1 cellular context compared by ENCODE assay signal in the genomic region with DNA sequence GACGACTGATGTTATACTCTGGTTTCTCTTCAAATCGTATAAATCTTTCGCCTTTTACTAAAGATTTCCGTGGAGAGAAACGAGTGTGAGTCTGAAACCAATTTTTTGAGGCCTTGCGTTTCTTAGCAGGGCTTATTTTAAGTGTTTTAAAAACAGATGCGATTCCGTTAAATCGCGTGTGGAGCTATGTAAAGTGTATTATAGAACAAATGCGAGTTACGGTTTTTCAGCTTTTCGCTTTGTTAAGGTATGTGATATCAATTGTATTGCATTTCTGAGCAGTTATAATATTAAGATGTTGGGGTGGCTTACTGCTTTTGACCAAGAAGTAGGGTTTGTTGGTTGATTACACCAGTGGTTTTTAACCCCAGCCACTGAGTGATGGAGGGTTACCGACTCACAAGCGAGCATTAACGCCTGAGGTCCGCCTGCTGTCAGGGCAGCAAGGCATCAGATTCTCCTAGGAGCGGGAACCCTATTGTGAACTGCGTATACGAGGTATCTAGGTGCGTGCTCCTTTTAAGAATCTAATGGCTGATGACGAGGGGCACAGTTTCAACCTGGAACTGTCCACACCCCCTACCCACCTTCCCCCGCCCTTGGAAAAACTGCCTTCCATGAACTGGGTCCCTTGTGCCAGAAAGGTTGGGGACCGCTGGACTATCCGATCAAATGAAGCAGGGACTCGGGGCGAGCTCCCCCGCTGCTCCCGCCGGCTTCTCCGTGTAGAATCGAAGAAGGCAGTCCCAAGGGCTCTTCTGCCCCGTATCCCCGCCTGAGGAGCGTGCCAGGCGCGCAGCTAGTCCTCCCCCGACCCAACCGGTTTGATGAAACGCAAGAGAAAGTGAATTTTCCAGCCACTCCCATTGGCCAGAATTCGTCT.
TF ChIP-seq lines count a peak whose summit lies in the region.

No MANE protein-coding gene starts in this region.

TF ChIP-seq in HEK293, 187 proteins besides CTCF, POLR2A, EP300 and RAD21 (continued from another document and continues in another):
- TF ChIP-seq, protein P1, sequence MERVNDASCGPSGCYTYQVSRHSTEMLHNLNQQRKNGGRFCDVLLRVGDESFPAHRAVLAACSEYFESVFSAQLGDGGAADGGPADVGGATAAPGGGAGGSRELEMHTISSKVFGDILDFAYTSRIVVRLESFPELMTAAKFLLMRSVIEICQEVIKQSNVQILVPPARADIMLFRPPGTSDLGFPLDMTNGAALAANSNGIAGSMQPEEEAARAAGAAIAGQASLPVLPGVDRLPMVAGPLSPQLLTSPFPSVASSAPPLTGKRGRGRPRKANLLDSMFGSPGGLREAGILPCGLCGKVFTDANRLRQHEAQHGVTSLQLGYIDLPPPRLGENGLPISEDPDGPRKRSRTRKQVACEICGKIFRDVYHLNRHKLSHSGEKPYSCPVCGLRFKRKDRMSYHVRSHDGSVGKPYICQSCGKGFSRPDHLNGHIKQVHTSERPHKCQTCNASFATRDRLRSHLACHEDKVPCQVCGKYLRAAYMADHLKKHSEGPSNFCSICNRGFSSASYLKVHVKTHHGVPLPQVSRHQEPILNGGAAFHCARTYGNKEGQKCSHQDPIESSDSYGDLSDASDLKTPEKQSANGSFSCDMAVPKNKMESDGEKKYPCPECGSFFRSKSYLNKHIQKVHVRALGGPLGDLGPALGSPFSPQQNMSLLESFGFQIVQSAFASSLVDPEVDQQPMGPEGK (tag by site-specific recombination; IDR thresholded peaks at IDR 0.05) = peak; percentile 69
- TF ChIP-seq ZNF791 (tag by site-specific recombination; IDR thresholded peaks at IDR 0.05) (no peak), ZNF2 (tag by site-specific recombination; IDR thresholded peaks at IDR 0.05) (no peak), ZFP37 (tag by site-specific recombination; IDR thresholded peaks at IDR 0.05) (peak; percentile 81; the same call in 1 of the 2 replicates), ZNF521 (tag by site-specific recombination; IDR thresholded peaks at IDR 0.05) (no peak), ZNF404 (tag by site-specific recombination; IDR thresholded peaks at IDR 0.05) (no peak), ZNF391 (tag by site-specific recombination; IDR thresholded peaks at IDR 0.05; ENCODE audit: borderline replicate concordance, low read depth) (no peak), KLF8 (tag by site-specific recombination; IDR thresholded peaks at IDR 0.05) (no peak; the same call in 1 of the 2 replicates), ZNF626 (tag by site-specific recombination; IDR thresholded peaks at IDR 0.05) (no peak), SCRT1 (tag by site-specific recombination; IDR thresholded peaks at IDR 0.05; ENCODE audit: borderline replicate concordance) (no peak), GFI1B (tag by site-specific recombination; IDR thresholded peaks at IDR 0.05) (0 out of 2 replicates have a peak, but pooled peaks have one; percentile 8), ZBTB20 (tag by site-specific recombination; IDR thresholded peaks at IDR 0.05) (peak; percentile 85), ZNF555 (tag by site-specific recombination; conservative IDR thresholded peaks at IDR 0.05) (no peak), ZNF510 (tag by site-specific recombination; IDR thresholded peaks at IDR 0.05; ENCODE audit: insufficient replicate concordance) (no peak), ZNF157 (tag by site-specific recombination; IDR thresholded peaks at IDR 0.05) (no peak), SP3 (tag by site-specific recombination; IDR thresholded peaks at IDR 0.05) (no peak; the same call in none of the 2 replicates), HOXA7 (CRISPR knock-in tag; IDR thresholded peaks at IDR 0.05; ENCODE audit: borderline replicate concordance) (no peak), GLIS2 (tag by site-specific recombination; IDR thresholded peaks at IDR 0.05) (no peak), YY2 (tag by site-specific recombination; IDR thresholded peaks at IDR 0.05) (peak; percentile 41), SETDB1 (IDR thresholded peaks at IDR 0.05; ENCODE audit: insufficient read length, low read length) (peak; percentile 77), EGR2 (tag by site-specific recombination; IDR thresholded peaks at IDR 0.05; ENCODE audit: low read depth) (0 out of 2 replicates have a peak, but pooled peaks have one; percentile 5), ZXDB (tag by site-specific recombination; IDR thresholded peaks at IDR 0.05) (no peak; the same call in none of the 2 replicates), ZSCAN16 (tag by site-specific recombination; IDR thresholded peaks at IDR 0.05) (peak; percentile 52; the same call in 1 of the 2 replicates), TCF7L2 (IDR thresholded peaks at IDR 0.05; ENCODE audit: borderline replicate concordance, low read depth, low read length) (no peak), ZNF677 (tag by site-specific recombination; IDR thresholded peaks at IDR 0.05) (no peak), SP2 (tag by site-specific recombination; IDR thresholded peaks at IDR 0.05) (peak; percentile 78), HOXC10 (CRISPR knock-in tag; IDR thresholded peaks at IDR 0.05) (no peak), ZNF792 (tag by site-specific recombination; IDR thresholded peaks at IDR 0.05) (no peak), ZNF239 (tag by site-specific recombination; IDR thresholded peaks at IDR 0.05) (no peak), ZNF600 (tag by site-specific recombination; IDR thresholded peaks at IDR 0.05) (peak; percentile 84), ZBTB17 (tag by site-specific recombination; IDR thresholded peaks at IDR 0.05) (no peak), ZNF610 (tag by site-specific recombination; IDR thresholded peaks at IDR 0.05; ENCODE audit: borderline replicate concordance) (no peak), ZEB2 (tag by site-specific recombination; IDR thresholded peaks at IDR 0.05) (peak; percentile 68)
- TF ChIP-seq, protein P2, sequence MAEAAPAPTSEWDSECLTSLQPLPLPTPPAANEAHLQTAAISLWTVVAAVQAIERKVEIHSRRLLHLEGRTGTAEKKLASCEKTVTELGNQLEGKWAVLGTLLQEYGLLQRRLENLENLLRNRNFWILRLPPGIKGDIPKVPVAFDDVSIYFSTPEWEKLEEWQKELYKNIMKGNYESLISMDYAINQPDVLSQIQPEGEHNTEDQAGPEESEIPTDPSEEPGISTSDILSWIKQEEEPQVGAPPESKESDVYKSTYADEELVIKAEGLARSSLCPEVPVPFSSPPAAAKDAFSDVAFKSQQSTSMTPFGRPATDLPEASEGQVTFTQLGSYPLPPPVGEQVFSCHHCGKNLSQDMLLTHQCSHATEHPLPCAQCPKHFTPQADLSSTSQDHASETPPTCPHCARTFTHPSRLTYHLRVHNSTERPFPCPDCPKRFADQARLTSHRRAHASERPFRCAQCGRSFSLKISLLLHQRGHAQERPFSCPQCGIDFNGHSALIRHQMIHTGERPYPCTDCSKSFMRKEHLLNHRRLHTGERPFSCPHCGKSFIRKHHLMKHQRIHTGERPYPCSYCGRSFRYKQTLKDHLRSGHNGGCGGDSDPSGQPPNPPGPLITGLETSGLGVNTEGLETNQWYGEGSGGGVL (tag by site-specific recombination; IDR thresholded peaks at IDR 0.05) = no peak
- TF ChIP-seq, protein P3, sequence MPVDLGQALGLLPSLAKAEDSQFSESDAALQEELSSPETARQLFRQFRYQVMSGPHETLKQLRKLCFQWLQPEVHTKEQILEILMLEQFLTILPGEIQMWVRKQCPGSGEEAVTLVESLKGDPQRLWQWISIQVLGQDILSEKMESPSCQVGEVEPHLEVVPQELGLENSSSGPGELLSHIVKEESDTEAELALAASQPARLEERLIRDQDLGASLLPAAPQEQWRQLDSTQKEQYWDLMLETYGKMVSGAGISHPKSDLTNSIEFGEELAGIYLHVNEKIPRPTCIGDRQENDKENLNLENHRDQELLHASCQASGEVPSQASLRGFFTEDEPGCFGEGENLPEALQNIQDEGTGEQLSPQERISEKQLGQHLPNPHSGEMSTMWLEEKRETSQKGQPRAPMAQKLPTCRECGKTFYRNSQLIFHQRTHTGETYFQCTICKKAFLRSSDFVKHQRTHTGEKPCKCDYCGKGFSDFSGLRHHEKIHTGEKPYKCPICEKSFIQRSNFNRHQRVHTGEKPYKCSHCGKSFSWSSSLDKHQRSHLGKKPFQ (tag by site-specific recombination; IDR thresholded peaks at IDR 0.05) = peak; percentile 72
- TF ChIP-seq, protein P4, sequence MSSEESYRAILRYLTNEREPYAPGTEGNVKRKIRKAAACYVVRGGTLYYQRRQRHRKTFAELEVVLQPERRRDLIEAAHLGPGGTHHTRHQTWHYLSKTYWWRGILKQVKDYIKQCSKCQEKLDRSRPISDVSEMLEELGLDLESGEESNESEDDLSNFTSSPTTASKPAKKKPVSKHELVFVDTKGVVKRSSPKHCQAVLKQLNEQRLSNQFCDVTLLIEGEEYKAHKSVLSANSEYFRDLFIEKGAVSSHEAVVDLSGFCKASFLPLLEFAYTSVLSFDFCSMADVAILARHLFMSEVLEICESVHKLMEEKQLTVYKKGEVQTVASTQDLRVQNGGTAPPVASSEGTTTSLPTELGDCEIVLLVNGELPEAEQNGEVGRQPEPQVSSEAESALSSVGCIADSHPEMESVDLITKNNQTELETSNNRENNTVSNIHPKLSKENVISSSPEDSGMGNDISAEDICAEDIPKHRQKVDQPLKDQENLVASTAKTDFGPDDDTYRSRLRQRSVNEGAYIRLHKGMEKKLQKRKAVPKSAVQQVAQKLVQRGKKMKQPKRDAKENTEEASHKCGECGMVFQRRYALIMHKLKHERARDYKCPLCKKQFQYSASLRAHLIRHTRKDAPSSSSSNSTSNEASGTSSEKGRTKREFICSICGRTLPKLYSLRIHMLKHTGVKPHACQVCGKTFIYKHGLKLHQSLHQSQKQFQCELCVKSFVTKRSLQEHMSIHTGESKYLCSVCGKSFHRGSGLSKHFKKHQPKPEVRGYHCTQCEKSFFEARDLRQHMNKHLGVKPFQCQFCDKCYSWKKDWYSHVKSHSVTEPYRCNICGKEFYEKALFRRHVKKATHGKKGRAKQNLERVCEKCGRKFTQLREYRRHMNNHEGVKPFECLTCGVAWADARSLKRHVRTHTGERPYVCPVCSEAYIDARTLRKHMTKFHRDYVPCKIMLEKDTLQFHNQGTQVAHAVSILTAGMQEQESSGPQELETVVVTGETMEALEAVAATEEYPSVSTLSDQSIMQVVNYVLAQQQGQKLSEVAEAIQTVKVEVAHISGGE (tag by site-specific recombination; conservative IDR thresholded peaks at IDR 0.05; ENCODE audit: low read depth) = no peak
- TF ChIP-seq, protein P5, sequence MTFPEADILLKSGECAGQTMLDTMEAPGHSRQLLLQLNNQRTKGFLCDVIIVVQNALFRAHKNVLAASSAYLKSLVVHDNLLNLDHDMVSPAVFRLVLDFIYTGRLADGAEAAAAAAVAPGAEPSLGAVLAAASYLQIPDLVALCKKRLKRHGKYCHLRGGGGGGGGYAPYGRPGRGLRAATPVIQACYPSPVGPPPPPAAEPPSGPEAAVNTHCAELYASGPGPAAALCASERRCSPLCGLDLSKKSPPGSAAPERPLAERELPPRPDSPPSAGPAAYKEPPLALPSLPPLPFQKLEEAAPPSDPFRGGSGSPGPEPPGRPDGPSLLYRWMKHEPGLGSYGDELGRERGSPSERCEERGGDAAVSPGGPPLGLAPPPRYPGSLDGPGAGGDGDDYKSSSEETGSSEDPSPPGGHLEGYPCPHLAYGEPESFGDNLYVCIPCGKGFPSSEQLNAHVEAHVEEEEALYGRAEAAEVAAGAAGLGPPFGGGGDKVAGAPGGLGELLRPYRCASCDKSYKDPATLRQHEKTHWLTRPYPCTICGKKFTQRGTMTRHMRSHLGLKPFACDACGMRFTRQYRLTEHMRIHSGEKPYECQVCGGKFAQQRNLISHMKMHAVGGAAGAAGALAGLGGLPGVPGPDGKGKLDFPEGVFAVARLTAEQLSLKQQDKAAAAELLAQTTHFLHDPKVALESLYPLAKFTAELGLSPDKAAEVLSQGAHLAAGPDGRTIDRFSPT (tag by site-specific recombination; IDR thresholded peaks at IDR 0.05) = peak; percentile 63
- TF ChIP-seq, protein P6, sequence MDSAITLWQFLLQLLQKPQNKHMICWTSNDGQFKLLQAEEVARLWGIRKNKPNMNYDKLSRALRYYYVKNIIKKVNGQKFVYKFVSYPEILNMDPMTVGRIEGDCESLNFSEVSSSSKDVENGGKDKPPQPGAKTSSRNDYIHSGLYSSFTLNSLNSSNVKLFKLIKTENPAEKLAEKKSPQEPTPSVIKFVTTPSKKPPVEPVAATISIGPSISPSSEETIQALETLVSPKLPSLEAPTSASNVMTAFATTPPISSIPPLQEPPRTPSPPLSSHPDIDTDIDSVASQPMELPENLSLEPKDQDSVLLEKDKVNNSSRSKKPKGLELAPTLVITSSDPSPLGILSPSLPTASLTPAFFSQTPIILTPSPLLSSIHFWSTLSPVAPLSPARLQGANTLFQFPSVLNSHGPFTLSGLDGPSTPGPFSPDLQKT (IDR thresholded peaks at IDR 0.05; ENCODE audit: borderline replicate concordance, low read depth, low read length) = no peak
- TF ChIP-seq, protein P7, sequence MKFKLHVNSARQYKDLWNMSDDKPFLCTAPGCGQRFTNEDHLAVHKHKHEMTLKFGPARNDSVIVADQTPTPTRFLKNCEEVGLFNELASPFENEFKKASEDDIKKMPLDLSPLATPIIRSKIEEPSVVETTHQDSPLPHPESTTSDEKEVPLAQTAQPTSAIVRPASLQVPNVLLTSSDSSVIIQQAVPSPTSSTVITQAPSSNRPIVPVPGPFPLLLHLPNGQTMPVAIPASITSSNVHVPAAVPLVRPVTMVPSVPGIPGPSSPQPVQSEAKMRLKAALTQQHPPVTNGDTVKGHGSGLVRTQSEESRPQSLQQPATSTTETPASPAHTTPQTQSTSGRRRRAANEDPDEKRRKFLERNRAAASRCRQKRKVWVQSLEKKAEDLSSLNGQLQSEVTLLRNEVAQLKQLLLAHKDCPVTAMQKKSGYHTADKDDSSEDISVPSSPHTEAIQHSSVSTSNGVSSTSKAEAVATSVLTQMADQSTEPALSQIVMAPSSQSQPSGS (tag by site-specific recombination; IDR thresholded peaks at IDR 0.05; ENCODE audit: low read depth) = no peak
- TF ChIP-seq, protein P8, sequence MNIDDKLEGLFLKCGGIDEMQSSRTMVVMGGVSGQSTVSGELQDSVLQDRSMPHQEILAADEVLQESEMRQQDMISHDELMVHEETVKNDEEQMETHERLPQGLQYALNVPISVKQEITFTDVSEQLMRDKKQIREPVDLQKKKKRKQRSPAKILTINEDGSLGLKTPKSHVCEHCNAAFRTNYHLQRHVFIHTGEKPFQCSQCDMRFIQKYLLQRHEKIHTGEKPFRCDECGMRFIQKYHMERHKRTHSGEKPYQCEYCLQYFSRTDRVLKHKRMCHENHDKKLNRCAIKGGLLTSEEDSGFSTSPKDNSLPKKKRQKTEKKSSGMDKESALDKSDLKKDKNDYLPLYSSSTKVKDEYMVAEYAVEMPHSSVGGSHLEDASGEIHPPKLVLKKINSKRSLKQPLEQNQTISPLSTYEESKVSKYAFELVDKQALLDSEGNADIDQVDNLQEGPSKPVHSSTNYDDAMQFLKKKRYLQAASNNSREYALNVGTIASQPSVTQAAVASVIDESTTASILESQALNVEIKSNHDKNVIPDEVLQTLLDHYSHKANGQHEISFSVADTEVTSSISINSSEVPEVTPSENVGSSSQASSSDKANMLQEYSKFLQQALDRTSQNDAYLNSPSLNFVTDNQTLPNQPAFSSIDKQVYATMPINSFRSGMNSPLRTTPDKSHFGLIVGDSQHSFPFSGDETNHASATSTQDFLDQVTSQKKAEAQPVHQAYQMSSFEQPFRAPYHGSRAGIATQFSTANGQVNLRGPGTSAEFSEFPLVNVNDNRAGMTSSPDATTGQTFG (tag by site-specific recombination; IDR thresholded peaks at IDR 0.05; ENCODE audit: borderline replicate concordance) = no peak
